In genomic region chr11:108206171-108206570, GRCh38 we compare ENCODE assay signal across 18 cellular contexts. TPM values are rescaled to one million over a fixed set of nuclear protein-coding genes. Genes with fewer than 3 reads are reported as not detected.
DNase-seq lines count a peak whose midpoint lies in the region; ATAC-seq and TF ChIP-seq lines count a peak whose summit lies in the region.
"Had no signal": no experiment of that assay in that cellular context is flagged by ENCODE, and none has a peak within 500 bp of the region (broad histone marks: within the 10 kb centered on the region; RNA-seq: fewer than 3 reads in every experiment).

No MANE protein-coding gene starts in this region.

- H3K27me3 ChIP-seq in BLaER1 treated with 17β-estradiol and CSF1 and Interleukin-3, amounts not matched to agents 10 nM and 100 nM: peaks cover 0 to 4% (median 0%) of the 10 kb centered on the region in 11 experiments; a peak in 2 of 22 replicates
- H3K27me3 ChIP-seq in MG63: no peaks in the 10 kb centered on the region
- no peaks in the 10 kb centered on the region for H3K27me3 ChIP-seq in neuronal stem cell (ENCODE audit: control insufficient read depth in 3 of 3, insufficient read depth in 3 of 3, low read depth in 1 of 3, low read length in 3 of 3)
- H3K27me3 ChIP-seq: SJCRH30 had no signal

- no peak for TF ChIP-seq CTCF in GM10248 (IDR thresholded peaks at IDR 0.05; ENCODE audit: control extremely low read depth, extremely low read depth, low read depth, missing control alignments)

- H3K4me3 ChIP-seq in BLaER1 treated with 17β-estradiol and CSF1 and Interleukin-3, amounts not matched to agents 10 nM and 100 nM: peak overlapping the region in 8 of 10 experiments; percentile 31 to 54 (median 42); a peak in 15 of 20 replicates
- no peak overlapping the region for H3K4me3 ChIP-seq in MG63
- no peak overlapping the region for H3K4me3 ChIP-seq in neuronal stem cell (ENCODE audit: low read length in 2 of 2)
- H3K4me3 ChIP-seq: GM23338, SJCRH30 had no signal

- H3K9ac ChIP-seq in BLaER1 treated with 17β-estradiol and CSF1 and Interleukin-3, amounts not matched to agents 10 nM and 100 nM: no peak overlapping the region
- peak overlapping the region; percentile 2 for H3K9ac ChIP-seq in neuronal stem cell (ENCODE audit: low read depth, low read length, poor library complexity)

- no peak overlapping the region for H3K4ac ChIP-seq in neuronal stem cell (ENCODE audit: low read length)

- H3K23ac ChIP-seq in neuronal stem cell (ENCODE audit: low read depth, low read length, poor library complexity): no peak overlapping the region

- no peak overlapping the region for H2AFZ ChIP-seq in neuronal stem cell (ENCODE audit: low read length)
- H2AFZ ChIP-seq: GM23338 had no signal

- H3K27ac ChIP-seq in BLaER1 treated with 17β-estradiol and CSF1 and Interleukin-3, amounts not matched to agents 10 nM and 100 nM: no peak overlapping the region
- H3K27ac ChIP-seq in neuronal stem cell (replicated peaks; ENCODE audit: low read length): no peak overlapping the region
- H3K27ac ChIP-seq: SJCRH30 had no signal

- H3K4me2 ChIP-seq in BLaER1 treated with 17β-estradiol and CSF1 and Interleukin-3, amounts not matched to agents 10 nM and 100 nM: no peak overlapping the region
- no peak overlapping the region for H3K4me2 ChIP-seq in neuronal stem cell (ENCODE audit: insufficient read depth, low read length, poor library complexity, severe bottlenecking)
- H3K4me2 ChIP-seq: GM23338 had no signal

- POLR2A ChIA-PET in GM10248 (lab: Yijun Ruan, JAX): no interaction called here

- DNase-seq in MG63: peak; percentile 41
- DNase-seq in neuronal stem cell (ENCODE audit: low spot score): no peak
- DNase-seq in DMS153 (lab: John Stamatoyannopoulos, UW): no peak
- DNase-seq in GM10248 (ENCODE audit: extremely low spot score): no peak
- DNase-seq: ACHN; AML-193; CD4-positive, alpha-beta T cell; KBM-7; NCI-H1436 treated with DMSO at 0.1 percent for 48 hours; NCI-H2029 treated with DMSO at 0.1 percent for 48 hours; NCI-H510A; NCI-H774; RPMI8226; SJCRH30 had no signal

- no peak overlapping the region for H2BK5ac ChIP-seq in neuronal stem cell (ENCODE audit: low read length)

- H2BK12ac ChIP-seq in neuronal stem cell (ENCODE audit: low read length): no peak overlapping the region

- peaks cover 0 to 28% (median 7%) of the 10 kb centered on the region in 10 experiments; a peak in 12 of 20 replicates for H3K4me1 ChIP-seq in BLaER1 treated with 17β-estradiol and CSF1 and Interleukin-3, amounts not matched to agents 10 nM and 100 nM
- no peaks in the 10 kb centered on the region for H3K4me1 ChIP-seq in neuronal stem cell (ENCODE audit: control insufficient read depth in 2 of 2, insufficient read depth in 1 of 2, low read depth in 1 of 2, low read length in 2 of 2)
- H3K4me1 ChIP-seq: SJCRH30 had no signal

- peak; percentile 33 for ATAC-seq in esophagus mucosa
- ATAC-seq in HG02763 (IDR thresholded peaks at IDR 0.05; ENCODE audit: unreplicated experiment): no peak
- ATAC-seq: GM23338 had no signal

- CTCF ChIA-PET in GM10248 (lab: Yijun Ruan, JAX): interaction anchor here (0.8 to 3.2 kb wide), 4 partner anchors 9 to 15 kb away, joined by 3 to 15 read pairs (median 4); no protein-coding TSS in a partner anchor

- no peak overlapping the region for H4K8ac ChIP-seq in neuronal stem cell (ENCODE audit: low read depth, low read length)

- no peak overlapping the region for H3K18ac ChIP-seq in neuronal stem cell (ENCODE audit: low read length)

- H4K91ac ChIP-seq in neuronal stem cell (ENCODE audit: low read depth, low read length, poor library complexity): no peak overlapping the region

- H3K36me3 ChIP-seq in BLaER1 treated with 17β-estradiol and CSF1 and Interleukin-3, amounts not matched to agents 10 nM and 100 nM: peaks cover 79 to 100% (median 100%) of the 10 kb centered on the region in 11 experiments
- H3K36me3 ChIP-seq in MG63: peaks cover 79% of the 10 kb centered on the region
- peaks cover 29 to 98% of the 10 kb centered on the region in 2 donors for H3K36me3 ChIP-seq in neuronal stem cell (replicated peaks in 1 of 2; ENCODE audit: control insufficient read depth in 2 of 2, insufficient read depth in 2 of 2, low read length in 2 of 2)

- peaks cover 2% of the 10 kb centered on the region for H3K79me1 ChIP-seq in neuronal stem cell (ENCODE audit: low read depth, low read length)

- H3K9me3 ChIP-seq in BLaER1 treated with 17β-estradiol and CSF1 and Interleukin-3, amounts not matched to agents 10 nM and 100 nM (replicated peaks in 1 of 11): peaks cover 80 to 99% (median 91%) of the 10 kb centered on the region in 11 experiments
- H3K9me3 ChIP-seq in MG63: peaks cover 20% of the 10 kb centered on the region
- H3K9me3 ChIP-seq in neuronal stem cell (replicated peaks in 1 of 2; ENCODE audit: control insufficient read depth in 2 of 2, insufficient read depth in 1 of 2, low read depth in 1 of 2, low read length in 2 of 2): peaks cover 16 to 55% of the 10 kb centered on the region in 2 donors

- WGBS in neuronal stem cell (ENCODE audit: extremely low coverage in 2 of 2, insufficient read length in 2 of 2, insufficient replicate concordance in 1 of 2), 2 donors: no CpG with 5 or more reads among the region's 6 CpGs

- H2AK5ac ChIP-seq in neuronal stem cell (ENCODE audit: low read depth, low read length): no peak overlapping the region

- H4K20me1 ChIP-seq in BLaER1 treated with 17β-estradiol and CSF1 and Interleukin-3, amounts not matched to agents 10 nM and 100 nM: peaks cover 0 to 13% (median 0%) of the 10 kb centered on the region in 11 experiments; a peak in 4 of 22 replicates

- H2BK120ac ChIP-seq in neuronal stem cell (ENCODE audit: low read depth, low read length): no peak overlapping the region

- no peak overlapping the region for H3K14ac ChIP-seq in neuronal stem cell (ENCODE audit: low read length)

- no peak overlapping the region for H2BK15ac ChIP-seq in neuronal stem cell (ENCODE audit: low read length)

RNA-seq across cellular contexts. Expression of gene NPAT, which starts 16.3 kb away (rescaled TPM):
- 3.3 and 8.1 TPM in 2 replicates for total RNA-seq in MG63 (2014; rRNA removed; shearing (Covaris generic); ENCODE audit: low replicate concordance)
- 7.9 TPM for total RNA-seq in esophagus mucosa
- 9.8 TPM for polyA plus RNA-seq in neuronal stem cell (2013, experiment 1 of 2)
- polyA plus RNA-seq in neuronal stem cell (2013, experiment 2 of 2): 10.2 TPM

RNA-seq across cellular contexts. Expression of gene ATM, which starts 16.7 kb away (rescaled TPM):
- 10.8 and 24.3 TPM in 2 replicates for total RNA-seq in MG63 (2014; rRNA removed; shearing (Covaris generic); ENCODE audit: low replicate concordance)
- 21.8 TPM for total RNA-seq in esophagus mucosa
- 23.7 TPM for polyA plus RNA-seq in neuronal stem cell (2013, experiment 1 of 2)
- polyA plus RNA-seq in neuronal stem cell (2013, experiment 2 of 2): 24.4 TPM

Comparison
In these comparisons a context has a peak if more than half of its experiments do, and no peak if none do; other contexts are left out.
1. H3K4me3 ChIP-seq: peak in BLaER1 treated with 17β-estradiol and CSF1 and Interleukin-3, amounts not matched to agents 10 nM and 100 nM (8 of 10); none in MG63 (single experiment) and neuronal stem cell (0 of 2).